In genomic region chr9:126558051-126558665, GRCh38 we compare ENCODE assay signal across 1 cellular context.
TF ChIP-seq lines count a peak whose summit lies in the region.

No MANE protein-coding gene starts in this region.

TF ChIP-seq in SK-N-SH, 30 proteins besides CTCF, POLR2A, EP300 and RAD21 (continued from another document):
- TF ChIP-seq ZBTB33 (IDR thresholded peaks at IDR 0.05; ENCODE audit: borderline replicate concordance, low read depth) (no peak), POLR2AphosphoS5 (IDR thresholded peaks at IDR 0.05; ENCODE audit: low read depth, low read length) (no peak)
TF ChIP-seq in SK-N-SH: peak in this region for 3.
